8 cellular contexts compared by ENCODE assay signal in genomic region chr12:113230315-113231274, GRCh38. TPM values are rescaled to one million over a fixed set of nuclear protein-coding genes. Genes with fewer than 3 reads are reported as not detected.
DNase-seq lines count a peak whose midpoint lies in the region; ATAC-seq lines count a peak whose summit lies in the region.

No MANE protein-coding gene starts in this region.

- intact Hi-C loops in aorta (cut with DNase I) = no loop called here

- WGBS in esophagus, 2 donors = 88 to 93% methylated on average over 15 of the region's 15 CpGs
- WGBS in aorta, 2 donors = 78 to 79% methylated on average over 15 of the region's 15 CpGs

- no peak for ATAC-seq in aorta (ENCODE audit: low FRiP score)

- no peaks in the 10 kb centered on the region for H3K9me3 ChIP-seq in esophagus (ENCODE audit: control insufficient read depth in 2 of 2, insufficient read depth in 1 of 2, low read depth in 1 of 2, low read length in 1 of 2)
- H3K9me3 ChIP-seq in aorta (ENCODE audit: control insufficient read depth, low read length) = no peaks in the 10 kb centered on the region

- H3K27me3 ChIP-seq in esophagus (ENCODE audit: control insufficient read depth in 1 of 2, insufficient read depth in 2 of 2, low read length in 2 of 2) (no peaks in the 10 kb centered on the region), aorta (ENCODE audit: control insufficient read depth in 1 of 2, insufficient read depth in 2 of 2, low read length in 1 of 2) (no peaks in the 10 kb centered on the region)

- peak; percentile 14 for DNase-seq in stimulated activated CD4-positive, alpha-beta T cell treated with anti-CD3 and anti-CD28 coated beads, Interleukin-4, amount 100 ng/mL, for 24 hours
- DNase-seq in stimulated activated CD4-positive, alpha-beta T cell treated with anti-CD3 and anti-CD28 coated beads, Interleukin-12 subunit alpha, Interleukin-12 subunit beta, amount 100 ng/mL, for 4 hours = no peak
- peak; percentile 82 for DNase-seq in M059J (ENCODE audit: low read depth)
- peak; percentile 70 to 75 for DNase-seq in aorta
- DNase-seq in stimulated activated naive CD4-positive, alpha-beta T cell treated with Interleukin-2 at 50 U/mL for 16 hours (lab: John Stamatoyannopoulos, UW) = no peak
- DNase-seq in activated CD4-positive, alpha-beta T cell treated with anti-CD3 and anti-CD28 coated beads for 4 hours = no peak
- no peak for DNase-seq in inferior parietal cortex (ENCODE audit: extremely low spot score)

- no peak overlapping the region for H3K4me3 ChIP-seq in esophagus (ENCODE audit: low read depth in 1 of 2, low read length in 2 of 2)
- no peak overlapping the region for H3K4me3 ChIP-seq in aorta (ENCODE audit: low read length in 2 of 2)

- peaks cover 6 to 35% of the 10 kb centered on the region in 2 donors for H3K36me3 ChIP-seq in esophagus (ENCODE audit: control insufficient read depth in 2 of 2, insufficient read depth in 2 of 2, low read length in 1 of 2)
- H3K36me3 ChIP-seq in aorta (ENCODE audit: control insufficient read depth in 1 of 2, insufficient read depth in 2 of 2, low read length in 1 of 2) = no peaks in the 10 kb centered on the region

- peaks cover 0 to 5% of the 10 kb centered on the region in 2 donors for H3K4me1 ChIP-seq in esophagus (ENCODE audit: control insufficient read depth in 2 of 2, insufficient read depth in 2 of 2, low read length in 1 of 2)
- H3K4me1 ChIP-seq in aorta (ENCODE audit: control insufficient read depth in 1 of 2, insufficient read depth in 2 of 2, low read length in 2 of 2) = peaks cover 8% of the 10 kb centered on the region in 2 donors

- peak overlapping the region; percentile 37 to 74 for H3K27ac ChIP-seq in esophagus (ENCODE audit: low read depth in 2 of 2, low read length in 1 of 2)
- peak overlapping the region; percentile 16 to 93 for H3K27ac ChIP-seq in aorta (ENCODE audit: low read depth in 1 of 2, low read length in 2 of 2)

RNA-seq across cellular contexts. Expression of gene TPCN1, which starts 9.3 kb away (rescaled TPM):
- 7.7 and 13.5 TPM in 2 replicates for total RNA-seq in M059J (2014; rRNA removed; shearing (Covaris generic))
- polyA plus RNA-seq in esophagus (10 to 100 TPM; 30.9 to 57.6 TPM), aorta (100 to 1,000 TPM in 1 of 2 donors, 10 to 100 TPM in 1; 21.4 to 108 TPM)
- 100 to 1,000 TPM in 1 of 2 donors, 10 to 100 TPM in 1; 65.9 to 128 TPM for total RNA-seq in aorta

RNA-seq across cellular contexts. Expression of gene RITA1, which starts 45.1 kb away (rescaled TPM):
- total RNA-seq in M059J (2014; rRNA removed; shearing (Covaris generic)) = 28.8 and 47.2 TPM in 2 replicates
- 10 to 100 TPM in 1 of 2 donors, 1 to 10 TPM in 1; 6.8 to 14.6 TPM for polyA plus RNA-seq in esophagus
- 10 to 100 TPM in 1 of 2 donors, 1 to 10 TPM in 1; 6.1 to 10.0 TPM for total RNA-seq in aorta
- 10 to 100 TPM; 10.8 to 11.5 TPM for polyA plus RNA-seq in aorta

RNA-seq across cellular contexts. Expression of gene DDX54, which starts 45.3 kb away (rescaled TPM):
- total RNA-seq in M059J (2014; rRNA removed; shearing (Covaris generic)) = 21.3 and 43.1 TPM in 2 replicates
- polyA plus RNA-seq in esophagus (10 to 100 TPM; 34.3 to 49.1 TPM), aorta (10 to 100 TPM; 12.6 to 70.8 TPM)
- total RNA-seq in aorta = 10 to 100 TPM; 47.2 to 48.6 TPM

Comparison
In these comparisons a context has a peak if more than half of its experiments do, and no peak if none do; other contexts are left out.
1. DNase-seq: peak in stimulated activated CD4-positive, alpha-beta T cell treated with anti-CD3 and anti-CD28 coated beads, Interleukin-4, amount 100 ng/mL, for 24 hours (single experiment), M059J (single experiment) and aorta (2 of 2); none in stimulated activated CD4-positive, alpha-beta T cell treated with anti-CD3 and anti-CD28 coated beads, Interleukin-12 subunit alpha, Interleukin-12 subunit beta, amount 100 ng/mL, for 4 hours (single experiment), stimulated activated naive CD4-positive, alpha-beta T cell treated with Interleukin-2 at 50 U/mL for 16 hours (single experiment), activated CD4-positive, alpha-beta T cell treated with anti-CD3 and anti-CD28 coated beads for 4 hours (0 of 2) and inferior parietal cortex (single experiment).